Comparison of ENCODE assay signal across 8 cellular contexts in genomic region chr4:78776031-78776728, GRCh38. TPM values are rescaled to one million over a fixed set of nuclear protein-coding genes. Genes with fewer than 3 reads are reported as not detected.
DNase-seq lines count a peak whose midpoint lies in the region; ATAC-seq and TF ChIP-seq lines count a peak whose summit lies in the region.

Gene BMP2K (plus strand): TSS chr4:78776350. CDS start chr4:78776544, 194 bp downstream.

- no peaks in the 10 kb centered on the region for H3K36me3 ChIP-seq in duodenal mucosa (ENCODE audit: control insufficient read depth in 1 of 2, insufficient read depth in 2 of 2, low read length in 2 of 2)
- H3K36me3 ChIP-seq in lower lobe of right lung: no peaks in the 10 kb centered on the region

- H3K4me1 ChIP-seq in duodenal mucosa (ENCODE audit: control insufficient read depth in 1 of 2, insufficient read depth in 2 of 2, low read length in 2 of 2) (peaks cover 3 to 9% of the 10 kb centered on the region in 2 donors), lower lobe of right lung (peaks cover 20% of the 10 kb centered on the region)

- H3K27ac ChIP-seq in duodenal mucosa (ENCODE audit: low read depth, low read length) (peak within 1 kb of the TSS; percentile 94), lower lobe of right lung (peak within 1 kb of the TSS; percentile 100)

- H3K4me3 ChIP-seq in duodenal mucosa (ENCODE audit: low read depth in 1 of 2, low read length in 2 of 2): peak within 1 kb of the TSS; percentile 95 to 98
- peak within 1 kb of the TSS; percentile 81 for H3K4me3 ChIP-seq in lower lobe of right lung

- intact Hi-C loops in lower lobe of right lung (cut with DNase I): no loop called here

- peak; percentile 51 for ATAC-seq in GM18517 (IDR thresholded peaks at IDR 0.05; ENCODE audit: unreplicated experiment)
- peak; percentile 73 for ATAC-seq in HG03025 (IDR thresholded peaks at IDR 0.05; ENCODE audit: low FRiP score, unreplicated experiment)
- ATAC-seq in lower lobe of right lung: peak; percentile 95 to 96

- peak within 1 kb of the TSS; percentile 95 to 100 for H3K9ac ChIP-seq in duodenal mucosa (ENCODE audit: low read depth in 1 of 2, low read length in 2 of 2)

- DNase-seq in AG08395 (ENCODE audit: low spot score) (peak; percentile 88), NCI-H345 treated with DMSO at 0.1 percent for 48 hours (lab: John Stamatoyannopoulos, UW; ENCODE audit: unreplicated experiment) (peak; percentile 49), lower lobe of right lung (peak; percentile 85)
- DNase-seq in activated CD4-positive, alpha-beta T cell treated with anti-CD3 and anti-CD28 coated beads, Interleukin-2, amount 50 U/mL, for 48 hours: peak; percentile 78 to 79
- DNase-seq in stimulated activated CD4-positive, alpha-beta T cell treated with anti-CD3 and anti-CD28 coated beads, TNF-alpha, amount 100 ng/mL, for 24 hours (ENCODE audit: low read depth in 3 of 3): peak; percentile 42 to 79 (median 60)

- H3K9me3 ChIP-seq in duodenal mucosa (ENCODE audit: control insufficient read depth in 1 of 2, low read length in 2 of 2): no peaks in the 10 kb centered on the region
- no peaks in the 10 kb centered on the region for H3K9me3 ChIP-seq in lower lobe of right lung

- H3K27me3 ChIP-seq in duodenal mucosa (ENCODE audit: control insufficient read depth in 1 of 2, insufficient read depth in 2 of 2, low read length in 2 of 2): no peaks in the 10 kb centered on the region
- H3K27me3 ChIP-seq in lower lobe of right lung (ENCODE audit: low read depth): no peaks in the 10 kb centered on the region

- peak; percentile 10 for TF ChIP-seq CTCF in lower lobe of right lung (IDR thresholded peaks at IDR 0.05)

RNA-seq across cellular contexts. Expression of gene BMP2K, which starts in this region (rescaled TPM):
- 48.9 TPM for total RNA-seq in lower lobe of right lung

Comparison
In these comparisons a context has a peak if more than half of its experiments do, and no peak if none do; other contexts are left out.
1. Peak in every context shown above with its lines: DNase-seq, ATAC-seq, H3K4me3 ChIP-seq and H3K27ac ChIP-seq.